ENCODE assay signal across 9 cellular contexts in genomic region chr2:28356095-28356911, GRCh38. TPM values are rescaled to one million over a fixed set of nuclear protein-coding genes. Genes with fewer than 3 reads are reported as not detected.
A peak's percentile ranks its signal among the peaks of the same experiment; 100 is the strongest.
DNase-seq lines count a peak whose midpoint lies in the region; ATAC-seq and TF ChIP-seq lines count a peak whose summit lies in the region.
"Had no signal": no experiment of that assay in that cellular context is flagged by ENCODE, and none has a peak within 500 bp of the region (broad histone marks: within the 10 kb centered on the region; RNA-seq: fewer than 3 reads in every experiment).

No MANE protein-coding gene starts in this region.

- CTCF ChIA-PET in PC-3 (lab: Charles Lee), result no interaction called here

- POLR2A ChIA-PET in PC-3 (lab: Charles Lee; ENCODE audit: unreplicated experiment), result no interaction called here

- no peaks in the 10 kb centered on the region for H3K9me3 ChIP-seq in PC-3 (ENCODE audit: low read length)
- H3K9me3 ChIP-seq in colonic mucosa, result no peaks in the 10 kb centered on the region
- H3K9me3 ChIP-seq in stomach, result no peaks in the 10 kb centered on the region

- no peaks in the 10 kb centered on the region for H3K27me3 ChIP-seq in PC-3 (ENCODE audit: low read length)
- H3K27me3 ChIP-seq in colonic mucosa, result no peaks in the 10 kb centered on the region
- H3K27me3 ChIP-seq in stomach, result no peaks in the 10 kb centered on the region

- intact Hi-C loops in PC-3 (cut with micrococcal nuclease) (no loop called here), colonic mucosa (cut with DNase I) (no loop called here), lower leg skin (cut with DNase I; ENCODE audit: low total_unique reads) (no loop called here), stomach (cut with DNase I; ENCODE audit: low total_unique reads) (no loop called here)

- H3K9me2 ChIP-seq in PC-3 (replicated peaks; ENCODE audit: low read length), result no peaks in the 10 kb centered on the region

- no peaks in the 10 kb centered on the region for H4K20me1 ChIP-seq in PC-3 (ENCODE audit: low read length)

- WGBS in lower leg skin, 2 donors, result 14 to 31% methylated on average over 9 to 17 of the region's 17 CpGs
- WGBS in stomach, 5 donors, result 20 to 41% (median 28%) methylated on average over 10 to 17 of the region's 17 CpGs

- H3F3A ChIP-seq in PC-3 (ENCODE audit: low read length, unreplicated experiment), result no peaks in the 10 kb centered on the region

- DNase-seq in DMS53 (lab: John Stamatoyannopoulos, UW) (peak; percentile 36), DMS53 treated with DMSO at 0.1 percent for 48 hours (lab: John Stamatoyannopoulos, UW; ENCODE audit: unreplicated experiment) (no peak), PC-3 (peak; percentile 42), colonic mucosa (peak; percentile 90), lower leg skin (ENCODE audit: low spot score in 2 of 2) (peak; percentile 90 to 98), stomach (peak; percentile 94)

- H3K4me1 ChIP-seq in PC-3 (ENCODE audit: insufficient read depth, low read length), result peaks cover 34% of the 10 kb centered on the region
- peaks cover 22% of the 10 kb centered on the region for H3K4me1 ChIP-seq in colonic mucosa
- peaks cover 37 to 54% (median 47%) of the 10 kb centered on the region in 4 donors for H3K4me1 ChIP-seq in stomach

- peak; percentile 48 for ATAC-seq in PC-3
- no peak for ATAC-seq in GM18498 (IDR thresholded peaks at IDR 0.05; ENCODE audit: unreplicated experiment)
- no peak for ATAC-seq in HG03469 (IDR thresholded peaks at IDR 0.05; ENCODE audit: unreplicated experiment)

- H3K4me3 ChIP-seq in PC-3 (ENCODE audit: low read length) (no peak overlapping the region), colonic mucosa (no peak overlapping the region), lower leg skin (ENCODE audit: low read depth, poor library complexity, severe bottlenecking) (no peak overlapping the region), stomach (no peak overlapping the region)

- H3K36me3 ChIP-seq in PC-3 (ENCODE audit: low read depth, low read length), result no peaks in the 10 kb centered on the region
- no peaks in the 10 kb centered on the region for H3K36me3 ChIP-seq in colonic mucosa
- H3K36me3 ChIP-seq in stomach, result no peaks in the 10 kb centered on the region

- H3K4me2 ChIP-seq in PC-3 (ENCODE audit: low read length), result no peak overlapping the region

- TF ChIP-seq EP300 in stomach (IDR thresholded peaks at IDR 0.05), result no peak

- H2AFZ ChIP-seq in PC-3 (ENCODE audit: low read length), result no peak overlapping the region

- TF ChIP-seq CTCF in PC-3 (conservative IDR thresholded peaks at IDR 0.05; ENCODE audit: low read depth, low read length) (no peak), colonic mucosa (IDR thresholded peaks at IDR 0.05) (no peak), lower leg skin (IDR thresholded peaks at IDR 0.05) (no peak), stomach (IDR thresholded peaks at IDR 0.05) (no peak)

- no peak for TF ChIP-seq POLR2A in lower leg skin (IDR thresholded peaks at IDR 0.05)
- no peak for TF ChIP-seq POLR2A in stomach (IDR thresholded peaks at IDR 0.05)

- BruUV-seq in PC-3 (replicated peaks; lab: Mats Ljungman, UMichigan), result no TSS peak

- H3K79me2 ChIP-seq in PC-3 (ENCODE audit: low read length), result no peaks in the 10 kb centered on the region

- H3K9ac ChIP-seq in PC-3 (ENCODE audit: low read length) (no peak overlapping the region), colonic mucosa (ENCODE audit: low read depth in 2 of 2, low read length in 2 of 2) (peak overlapping the region; percentile 27 to 54)

- H3K27ac ChIP-seq in PC-3 (ENCODE audit: low read length) (peak overlapping the region; percentile 25; the same call in 1 of the 2 replicates), colonic mucosa (peak overlapping the region; percentile 54), stomach (peak overlapping the region; percentile 69 to 87 (median 82))
- H3K27ac ChIP-seq: 22Rv1 had no signal

RNA-seq across cellular contexts. Expression of gene FOSL2, which starts 36.4 kb away (rescaled TPM):
- total RNA-seq in PC-3 (2014; rRNA removed) (34.2 and 46.8 TPM in 2 replicates), colonic mucosa (100 to 1,000 TPM in 1 of 2 donors, 10 to 100 TPM in 1; 74.2 to 142 TPM), lower leg skin (100 to 1,000 TPM; 189 to 423 (median 301) TPM), stomach (100 to 1,000 TPM in 3 of 5 donors, 10 to 100 TPM in 2; 50.1 to 227 (median 113) TPM)
- polyA plus RNA-seq in stomach, result 10 to 100 TPM; 24.4 to 40.8 (median 27.6) TPM

Comparison
In these comparisons a context has a peak if more than half of its experiments do, and no peak if none do; other contexts are left out.
1. H3K27ac ChIP-seq: peak in every context shown above with its lines; median percentile 82 in stomach; 54 in colonic mucosa; 25 in PC-3.